ENCODE assay signal across 9 cellular contexts in genomic region chr10:74078037-74078436, GRCh38.
A peak's percentile ranks its signal among the peaks of the same experiment; 100 is the strongest.
DNase-seq lines count a peak whose midpoint lies in the region; ATAC-seq and TF ChIP-seq lines count a peak whose summit lies in the region.
"Had no signal": no experiment of that assay in that cellular context is flagged by ENCODE, and none has a peak within 500 bp of the region (broad histone marks: within the 10 kb centered on the region; RNA-seq: fewer than 3 reads in every experiment).

No MANE protein-coding gene starts in this region.

- H3K79me2 ChIP-seq in hepatocyte, result no peaks in the 10 kb centered on the region

- peaks cover 12% of the 10 kb centered on the region for H3K36me3 Mint-ChIP-seq in activated naive CD8-positive, alpha-beta T cell

- H3K4me1 ChIP-seq in uterus (peaks cover 0 to 3% of the 10 kb centered on the region in 2 donors), hepatocyte (ENCODE audit: insufficient read depth) (peaks cover 4% of the 10 kb centered on the region)

- 54% methylated on average over 1 of the region's 1 CpG for WGBS in hepatocyte (ENCODE audit: low lambda C conversion rate, missing lambda C conversion rate)

- no peak overlapping the region for H3K4me3 ChIP-seq in uterus
- H3K4me3 ChIP-seq in hepatocyte, result no peak overlapping the region

- no peaks in the 10 kb centered on the region for H3K9me3 Mint-ChIP-seq in activated naive CD8-positive, alpha-beta T cell (ENCODE audit: low read depth)

- peak overlapping the region; percentile 70 for H3K4me3 Mint-ChIP-seq in activated naive CD8-positive, alpha-beta T cell

- H3K36me3 ChIP-seq in uterus (no peaks in the 10 kb centered on the region), hepatocyte (replicated peaks; ENCODE audit: insufficient read depth, low read depth) (no peaks in the 10 kb centered on the region)

- peak; percentile 43 for ATAC-seq in GM19025 (IDR thresholded peaks at IDR 0.05; ENCODE audit: low read depth, unreplicated experiment)
- no peak for ATAC-seq in Right ventricle myocardium inferior

- H3K27ac ChIP-seq in uterus (no peak overlapping the region), hepatocyte (no peak overlapping the region)

- TF ChIP-seq CTCF in uterus (IDR thresholded peaks at IDR 0.05) (no peak), hepatocyte (IDR thresholded peaks at IDR 0.05; ENCODE audit: poor library complexity) (no peak)

- no peaks in the 10 kb centered on the region for H3K27me3 ChIP-seq in uterus
- no peaks in the 10 kb centered on the region for H3K27me3 ChIP-seq in hepatocyte

- peaks cover 39% of the 10 kb centered on the region for H3K4me1 Mint-ChIP-seq in activated naive CD8-positive, alpha-beta T cell (ENCODE audit: low read depth)

- no peaks in the 10 kb centered on the region for H3K9me2 ChIP-seq in hepatocyte (replicated peaks; ENCODE audit: insufficient read depth)

- H2AFZ ChIP-seq in hepatocyte, result no peak overlapping the region

- H3K9me3 ChIP-seq in uterus, result no peaks in the 10 kb centered on the region
- H3K9me3 ChIP-seq in hepatocyte (ENCODE audit: low read depth), result no peaks in the 10 kb centered on the region

- H4K20me1 ChIP-seq in hepatocyte (ENCODE audit: insufficient read depth, poor library complexity, severe bottlenecking), result no peaks in the 10 kb centered on the region

- H3K27ac Mint-ChIP-seq in activated naive CD8-positive, alpha-beta T cell, result peak overlapping the region; percentile 88

- peak; percentile 86 for DNase-seq in LHCN-M2 (ENCODE audit: low read depth)
- peak; percentile 64 for DNase-seq in stimulated activated CD4-positive, alpha-beta T cell treated with anti-CD3 and anti-CD28 coated beads, Interleukin-1b, Interleukin-23, amount 100 ng/mL, for 48 hours
- DNase-seq in uterus, result no peak
- DNase-seq in hepatocyte (ENCODE audit: low spot score), result no peak
- DNase-seq in Right ventricle myocardium inferior (ENCODE audit: missing footprints), result no peak
- DNase-seq in retina, result no peak
- DNase-seq: amniotic stem cell had no signal

- intact Hi-C loops in uterus (cut with DNase I; ENCODE audit: low total_unique reads), result loop anchor here (10.0 kb wide), 2 partner anchors 73 to 123 kb away; no protein-coding TSS in a partner anchor
- intact Hi-C loops in Right ventricle myocardium inferior (cut with DNase I), result loop anchor here (5.0 kb wide), 2 partner anchors 41 to 201 kb away; no protein-coding TSS in a partner anchor

- no peak for TF ChIP-seq POLR2A in uterus (IDR thresholded peaks at IDR 0.05)

- H3K27me3 Mint-ChIP-seq in activated naive CD8-positive, alpha-beta T cell, result no peaks in the 10 kb centered on the region

- no peak overlapping the region for H3K4me2 ChIP-seq in hepatocyte

Comparison
In these comparisons a context has a peak if more than half of its experiments do, and no peak if none do; other contexts are left out.
1. DNase-seq: peak in LHCN-M2 (single experiment) and stimulated activated CD4-positive, alpha-beta T cell treated with anti-CD3 and anti-CD28 coated beads, Interleukin-1b, Interleukin-23, amount 100 ng/mL, for 48 hours (single experiment); none in uterus (0 of 2), hepatocyte (single experiment), Right ventricle myocardium inferior (single experiment) and retina (single experiment).